1 cellular context compared by ENCODE assay signal in the genomic region with DNA sequence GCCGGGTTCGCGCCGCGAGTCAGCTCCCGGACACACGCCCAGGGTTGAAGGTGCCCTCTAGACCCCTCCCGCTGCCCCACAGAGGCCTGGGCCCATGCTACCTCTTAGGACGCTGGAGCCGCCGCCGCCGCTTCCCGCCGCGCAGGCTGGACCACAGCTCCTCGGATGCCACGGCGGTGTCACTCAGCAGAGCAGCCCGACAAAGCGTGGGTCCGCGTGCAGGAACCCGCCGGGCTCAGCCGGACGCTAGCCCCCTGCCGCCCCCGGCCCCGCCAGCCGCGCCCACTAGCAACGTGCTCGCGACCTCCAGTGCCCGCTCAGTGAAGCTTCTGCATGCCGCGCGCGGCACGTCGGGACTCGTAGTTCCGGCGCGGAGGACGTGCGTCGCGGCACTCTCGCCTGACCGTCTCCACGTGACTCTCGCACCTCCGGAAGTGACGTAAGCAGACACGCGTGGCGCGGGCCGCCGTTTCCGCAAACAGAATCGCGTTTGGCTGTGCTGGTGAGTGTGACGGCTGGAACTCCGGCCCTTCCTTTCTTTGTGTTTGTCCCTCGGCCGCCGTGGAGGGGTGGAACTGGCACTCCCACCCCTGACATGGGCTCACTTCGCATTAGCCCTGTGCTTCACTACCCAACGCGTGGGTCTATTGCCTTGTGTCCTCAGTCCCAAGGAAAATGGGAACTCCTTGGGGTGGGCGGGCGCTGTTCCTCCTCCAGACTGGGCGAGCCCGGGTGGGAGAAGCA.
A peak's percentile ranks its signal among the peaks of the same experiment; 100 is the strongest.
TF ChIP-seq lines count a peak whose summit lies in the region.

Gene FAM210A, minus strand, starts transcription at position 331 of the 744 bp plus-strand sequence. CDS start 44,481 bp downstream, outside the sequence.
Gene RNMT, plus strand, starts transcription at position 446 of the 744 bp plus-strand sequence. CDS start 4,845 bp downstream, outside the sequence.

TF ChIP-seq in HepG2, 621 proteins besides CTCF, POLR2A, EP300 and RAD21 (continued from another document and continues in another):
- TF ChIP-seq, protein P1, sequence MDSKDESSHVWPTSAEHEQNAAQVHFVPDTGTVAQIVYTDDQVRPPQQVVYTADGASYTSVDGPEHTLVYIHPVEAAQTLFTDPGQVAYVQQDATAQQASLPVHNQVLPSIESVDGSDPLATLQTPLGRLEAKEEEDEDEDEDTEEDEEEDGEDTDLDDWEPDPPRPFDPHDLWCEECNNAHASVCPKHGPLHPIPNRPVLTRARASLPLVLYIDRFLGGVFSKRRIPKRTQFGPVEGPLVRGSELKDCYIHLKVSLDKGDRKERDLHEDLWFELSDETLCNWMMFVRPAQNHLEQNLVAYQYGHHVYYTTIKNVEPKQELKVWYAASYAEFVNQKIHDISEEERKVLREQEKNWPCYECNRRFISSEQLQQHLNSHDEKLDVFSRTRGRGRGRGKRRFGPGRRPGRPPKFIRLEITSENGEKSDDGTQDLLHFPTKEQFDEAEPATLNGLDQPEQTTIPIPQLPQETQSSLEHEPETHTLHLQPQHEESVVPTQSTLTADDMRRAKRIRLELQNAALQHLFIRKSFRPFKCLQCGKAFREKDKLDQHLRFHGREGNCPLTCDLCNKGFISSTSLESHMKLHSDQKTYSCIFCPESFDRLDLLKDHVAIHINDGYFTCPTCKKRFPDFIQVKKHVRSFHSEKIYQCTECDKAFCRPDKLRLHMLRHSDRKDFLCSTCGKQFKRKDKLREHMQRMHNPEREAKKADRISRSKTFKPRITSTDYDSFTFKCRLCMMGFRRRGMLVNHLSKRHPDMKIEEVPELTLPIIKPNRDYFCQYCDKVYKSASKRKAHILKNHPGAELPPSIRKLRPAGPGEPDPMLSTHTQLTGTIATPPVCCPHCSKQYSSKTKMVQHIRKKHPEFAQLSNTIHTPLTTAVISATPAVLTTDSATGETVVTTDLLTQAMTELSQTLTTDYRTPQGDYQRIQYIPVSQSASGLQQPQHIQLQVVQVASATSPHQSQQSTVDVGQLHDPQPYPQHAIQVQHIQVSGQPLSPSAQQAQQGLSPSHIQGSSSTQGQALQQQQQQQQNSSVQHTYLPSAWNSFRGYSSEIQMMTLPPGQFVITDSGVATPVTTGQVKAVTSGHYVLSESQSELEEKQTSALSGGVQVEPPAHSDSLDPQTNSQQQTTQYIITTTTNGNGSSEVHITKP (CRISPR knock-in tag; IDR thresholded peaks at IDR 0.05; ENCODE audit: low read depth): 0 out of 2 replicates have a peak, but pooled peaks have one; percentile 13
- TF ChIP-seq ZNF20 (CRISPR knock-in tag; IDR thresholded peaks at IDR 0.05) (no peak), MLLT10 (CRISPR knock-in tag; IDR thresholded peaks at IDR 0.05) (no peak), MTA3 (CRISPR knock-in tag; IDR thresholded peaks at IDR 0.05) (no peak), GLMP (CRISPR knock-in tag; IDR thresholded peaks at IDR 0.05; ENCODE audit: borderline replicate concordance) (no peak), NKX3-1 (CRISPR knock-in tag; IDR thresholded peaks at IDR 0.05) (no peak; the same call in none of the 2 replicates), XBP1 (CRISPR knock-in tag; IDR thresholded peaks at IDR 0.05) (no peak), ZNF720 (CRISPR knock-in tag; IDR thresholded peaks at IDR 0.05) (no peak), ZNF274 (CRISPR knock-in tag; IDR thresholded peaks at IDR 0.05) (peak; percentile 68; the same call in 1 of the 2 replicates), SRF (IDR thresholded peaks at IDR 0.05; ENCODE audit: low read depth, low read length) (no peak), NR2F2 (IDR thresholded peaks at IDR 0.05; ENCODE audit: borderline replicate concordance, low read depth) (no peak), NFKBIZ (CRISPR knock-in tag; IDR thresholded peaks at IDR 0.05) (peak; percentile 44; the same call in 1 of the 2 replicates), PAX8 (CRISPR knock-in tag; IDR thresholded peaks at IDR 0.05; ENCODE audit: borderline replicate concordance) (peak; percentile 89; the same call in 1 of the 2 replicates), ZNF331 (CRISPR knock-in tag; IDR thresholded peaks at IDR 0.05) (peak; percentile 79; the same call in 1 of the 2 replicates), SALL1 (CRISPR knock-in tag; IDR thresholded peaks at IDR 0.05) (no peak; the same call in none of the 2 replicates), FIP1L1 (IDR thresholded peaks at IDR 0.05; ENCODE audit: borderline replicate concordance, insufficient read depth, low read depth, low read length) (no peak), ZFP62 (CRISPR knock-in tag; IDR thresholded peaks at IDR 0.05) (no peak), CBX2 (IDR thresholded peaks at IDR 0.05; ENCODE audit: low read depth, low read length) (no peak), CBX2 (CRISPR knock-in tag; IDR thresholded peaks at IDR 0.05; ENCODE audit: low read depth) (no peak), YEATS4 (CRISPR knock-in tag; IDR thresholded peaks at IDR 0.05; ENCODE audit: borderline replicate concordance) (peak; percentile 99), PHF20 (CRISPR knock-in tag; IDR thresholded peaks at IDR 0.05) (peak; percentile 88), LCORL (IDR thresholded peaks at IDR 0.05) (no peak), LCORL (CRISPR knock-in tag; IDR thresholded peaks at IDR 0.05) (peak; percentile 54), POGZ (CRISPR knock-in tag; IDR thresholded peaks at IDR 0.05) (peak; percentile 95), ZNF782 (CRISPR knock-in tag; IDR thresholded peaks at IDR 0.05; ENCODE audit: borderline replicate concordance) (peak; percentile 59), FOXA3 (CRISPR knock-in tag; IDR thresholded peaks at IDR 0.05) (peak; percentile 72), SPEN (CRISPR knock-in tag; IDR thresholded peaks at IDR 0.05; ENCODE audit: low read depth) (peak; percentile 94), ZNF556 (CRISPR knock-in tag; IDR thresholded peaks at IDR 0.05; ENCODE audit: borderline replicate concordance) (peak; percentile 97), FOSL2 (CRISPR knock-in tag; IDR thresholded peaks at IDR 0.05) (peak; percentile 57; the same call in 1 of the 2 replicates), TBX3 (IDR thresholded peaks at IDR 0.05; ENCODE audit: borderline replicate concordance) (peak; percentile 74; the same call in 1 of the 2 replicates), PAF1 (CRISPR knock-in tag; IDR thresholded peaks at IDR 0.05) (no peak), NFYB (CRISPR knock-in tag; IDR thresholded peaks at IDR 0.05) (peak; percentile 56; the same call in 1 of the 2 replicates), ZNF260 (CRISPR knock-in tag; IDR thresholded peaks at IDR 0.05; ENCODE audit: borderline replicate concordance, low read depth) (no peak), HOXA5 (CRISPR knock-in tag; IDR thresholded peaks at IDR 0.05) (peak; percentile 76; the same call in 1 of the 2 replicates), SKI (IDR thresholded peaks at IDR 0.05; ENCODE audit: partially characterized antibody) (no peak), ZNF740 (CRISPR knock-in tag; IDR thresholded peaks at IDR 0.05) (peak; percentile 22; the same call in 1 of the 2 replicates), SP140L (CRISPR knock-in tag; IDR thresholded peaks at IDR 0.05; ENCODE audit: borderline replicate concordance) (no peak), CBX1 (IDR thresholded peaks at IDR 0.05; ENCODE audit: low read depth) (peak; percentile 64), ZNF3 (CRISPR knock-in tag; IDR thresholded peaks at IDR 0.05) (no peak), ZNF367 (CRISPR knock-in tag; IDR thresholded peaks at IDR 0.05; ENCODE audit: borderline replicate concordance) (peak; percentile 31; the same call in 1 of the 2 replicates), POLR2AphosphoS2 (IDR thresholded peaks at IDR 0.05; ENCODE audit: low read depth, low read length) (no peak), ZNF143 (CRISPR knock-in tag; IDR thresholded peaks at IDR 0.05) (peak; percentile 98), IRF2 (CRISPR knock-in tag; IDR thresholded peaks at IDR 0.05) (peak; percentile 95), ZFYVE20 (CRISPR knock-in tag; IDR thresholded peaks at IDR 0.05; ENCODE audit: borderline replicate concordance, low read depth) (no peak)
- TF ChIP-seq, protein P2, sequence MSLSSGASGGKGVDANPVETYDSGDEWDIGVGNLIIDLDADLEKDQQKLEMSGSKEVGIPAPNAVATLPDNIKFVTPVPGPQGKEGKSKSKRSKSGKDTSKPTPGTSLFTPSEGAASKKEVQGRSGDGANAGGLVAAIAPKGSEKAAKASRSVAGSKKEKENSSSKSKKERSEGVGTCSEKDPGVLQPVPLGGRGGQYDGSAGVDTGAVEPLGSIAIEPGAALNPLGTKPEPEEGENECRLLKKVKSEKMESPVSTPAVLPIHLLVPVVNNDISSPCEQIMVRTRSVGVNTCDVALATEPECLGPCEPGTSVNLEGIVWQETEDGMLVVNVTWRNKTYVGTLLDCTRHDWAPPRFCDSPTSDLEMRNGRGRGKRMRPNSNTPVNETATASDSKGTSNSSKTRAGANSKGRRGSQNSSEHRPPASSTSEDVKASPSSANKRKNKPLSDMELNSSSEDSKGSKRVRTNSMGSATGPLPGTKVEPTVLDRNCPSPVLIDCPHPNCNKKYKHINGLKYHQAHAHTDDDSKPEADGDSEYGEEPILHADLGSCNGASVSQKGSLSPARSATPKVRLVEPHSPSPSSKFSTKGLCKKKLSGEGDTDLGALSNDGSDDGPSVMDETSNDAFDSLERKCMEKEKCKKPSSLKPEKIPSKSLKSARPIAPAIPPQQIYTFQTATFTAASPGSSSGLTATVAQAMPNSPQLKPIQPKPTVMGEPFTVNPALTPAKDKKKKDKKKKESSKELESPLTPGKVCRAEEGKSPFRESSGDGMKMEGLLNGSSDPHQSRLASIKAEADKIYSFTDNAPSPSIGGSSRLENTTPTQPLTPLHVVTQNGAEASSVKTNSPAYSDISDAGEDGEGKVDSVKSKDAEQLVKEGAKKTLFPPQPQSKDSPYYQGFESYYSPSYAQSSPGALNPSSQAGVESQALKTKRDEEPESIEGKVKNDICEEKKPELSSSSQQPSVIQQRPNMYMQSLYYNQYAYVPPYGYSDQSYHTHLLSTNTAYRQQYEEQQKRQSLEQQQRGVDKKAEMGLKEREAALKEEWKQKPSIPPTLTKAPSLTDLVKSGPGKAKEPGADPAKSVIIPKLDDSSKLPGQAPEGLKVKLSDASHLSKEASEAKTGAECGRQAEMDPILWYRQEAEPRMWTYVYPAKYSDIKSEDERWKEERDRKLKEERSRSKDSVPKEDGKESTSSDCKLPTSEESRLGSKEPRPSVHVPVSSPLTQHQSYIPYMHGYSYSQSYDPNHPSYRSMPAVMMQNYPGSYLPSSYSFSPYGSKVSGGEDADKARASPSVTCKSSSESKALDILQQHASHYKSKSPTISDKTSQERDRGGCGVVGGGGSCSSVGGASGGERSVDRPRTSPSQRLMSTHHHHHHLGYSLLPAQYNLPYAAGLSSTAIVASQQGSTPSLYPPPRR (CRISPR knock-in tag; IDR thresholded peaks at IDR 0.05; ENCODE audit: borderline replicate concordance): peak; percentile 84; the same call in 1 of the 2 replicates
- TF ChIP-seq, protein P3, sequence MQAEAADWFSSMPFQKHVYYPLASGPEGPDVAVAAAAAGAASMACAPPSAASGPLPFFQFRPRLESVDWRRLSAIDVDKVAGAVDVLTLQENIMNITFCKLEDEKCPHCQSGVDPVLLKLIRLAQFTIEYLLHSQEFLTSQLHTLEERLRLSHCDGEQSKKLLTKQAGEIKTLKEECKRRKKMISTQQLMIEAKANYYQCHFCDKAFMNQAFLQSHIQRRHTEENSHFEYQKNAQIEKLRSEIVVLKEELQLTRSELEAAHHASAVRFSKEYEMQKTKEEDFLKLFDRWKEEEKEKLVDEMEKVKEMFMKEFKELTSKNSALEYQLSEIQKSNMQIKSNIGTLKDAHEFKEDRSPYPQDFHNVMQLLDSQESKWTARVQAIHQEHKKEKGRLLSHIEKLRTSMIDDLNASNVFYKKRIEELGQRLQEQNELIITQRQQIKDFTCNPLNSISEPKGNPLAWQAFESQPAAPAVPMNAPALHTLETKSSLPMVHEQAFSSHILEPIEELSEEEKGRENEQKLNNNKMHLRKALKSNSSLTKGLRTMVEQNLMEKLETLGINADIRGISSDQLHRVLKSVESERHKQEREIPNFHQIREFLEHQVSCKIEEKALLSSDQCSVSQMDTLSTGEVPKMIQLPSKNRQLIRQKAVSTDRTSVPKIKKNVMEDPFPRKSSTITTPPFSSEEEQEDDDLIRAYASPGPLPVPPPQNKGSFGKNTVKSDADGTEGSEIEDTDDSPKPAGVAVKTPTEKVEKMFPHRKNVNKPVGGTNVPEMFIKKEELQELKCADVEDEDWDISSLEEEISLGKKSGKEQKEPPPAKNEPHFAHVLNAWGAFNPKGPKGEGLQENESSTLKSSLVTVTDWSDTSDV (CRISPR knock-in tag; IDR thresholded peaks at IDR 0.05): no peak; the same call in 1 of the 2 replicates
- TF ChIP-seq, protein P4, sequence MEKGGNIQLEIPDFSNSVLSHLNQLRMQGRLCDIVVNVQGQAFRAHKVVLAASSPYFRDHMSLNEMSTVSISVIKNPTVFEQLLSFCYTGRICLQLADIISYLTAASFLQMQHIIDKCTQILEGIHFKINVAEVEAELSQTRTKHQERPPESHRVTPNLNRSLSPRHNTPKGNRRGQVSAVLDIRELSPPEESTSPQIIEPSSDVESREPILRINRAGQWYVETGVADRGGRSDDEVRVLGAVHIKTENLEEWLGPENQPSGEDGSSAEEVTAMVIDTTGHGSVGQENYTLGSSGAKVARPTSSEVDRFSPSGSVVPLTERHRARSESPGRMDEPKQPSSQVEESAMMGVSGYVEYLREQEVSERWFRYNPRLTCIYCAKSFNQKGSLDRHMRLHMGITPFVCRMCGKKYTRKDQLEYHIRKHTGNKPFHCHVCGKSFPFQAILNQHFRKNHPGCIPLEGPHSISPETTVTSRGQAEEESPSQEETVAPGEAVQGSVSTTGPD (CRISPR knock-in tag; IDR thresholded peaks at IDR 0.05): no peak
- TF ChIP-seq, protein P5, sequence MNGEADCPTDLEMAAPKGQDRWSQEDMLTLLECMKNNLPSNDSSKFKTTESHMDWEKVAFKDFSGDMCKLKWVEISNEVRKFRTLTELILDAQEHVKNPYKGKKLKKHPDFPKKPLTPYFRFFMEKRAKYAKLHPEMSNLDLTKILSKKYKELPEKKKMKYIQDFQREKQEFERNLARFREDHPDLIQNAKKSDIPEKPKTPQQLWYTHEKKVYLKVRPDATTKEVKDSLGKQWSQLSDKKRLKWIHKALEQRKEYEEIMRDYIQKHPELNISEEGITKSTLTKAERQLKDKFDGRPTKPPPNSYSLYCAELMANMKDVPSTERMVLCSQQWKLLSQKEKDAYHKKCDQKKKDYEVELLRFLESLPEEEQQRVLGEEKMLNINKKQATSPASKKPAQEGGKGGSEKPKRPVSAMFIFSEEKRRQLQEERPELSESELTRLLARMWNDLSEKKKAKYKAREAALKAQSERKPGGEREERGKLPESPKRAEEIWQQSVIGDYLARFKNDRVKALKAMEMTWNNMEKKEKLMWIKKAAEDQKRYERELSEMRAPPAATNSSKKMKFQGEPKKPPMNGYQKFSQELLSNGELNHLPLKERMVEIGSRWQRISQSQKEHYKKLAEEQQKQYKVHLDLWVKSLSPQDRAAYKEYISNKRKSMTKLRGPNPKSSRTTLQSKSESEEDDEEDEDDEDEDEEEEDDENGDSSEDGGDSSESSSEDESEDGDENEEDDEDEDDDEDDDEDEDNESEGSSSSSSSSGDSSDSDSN (CRISPR knock-in tag; IDR thresholded peaks at IDR 0.05): peak; percentile 63
